8 cellular contexts compared by ENCODE assay signal in the genomic region with DNA sequence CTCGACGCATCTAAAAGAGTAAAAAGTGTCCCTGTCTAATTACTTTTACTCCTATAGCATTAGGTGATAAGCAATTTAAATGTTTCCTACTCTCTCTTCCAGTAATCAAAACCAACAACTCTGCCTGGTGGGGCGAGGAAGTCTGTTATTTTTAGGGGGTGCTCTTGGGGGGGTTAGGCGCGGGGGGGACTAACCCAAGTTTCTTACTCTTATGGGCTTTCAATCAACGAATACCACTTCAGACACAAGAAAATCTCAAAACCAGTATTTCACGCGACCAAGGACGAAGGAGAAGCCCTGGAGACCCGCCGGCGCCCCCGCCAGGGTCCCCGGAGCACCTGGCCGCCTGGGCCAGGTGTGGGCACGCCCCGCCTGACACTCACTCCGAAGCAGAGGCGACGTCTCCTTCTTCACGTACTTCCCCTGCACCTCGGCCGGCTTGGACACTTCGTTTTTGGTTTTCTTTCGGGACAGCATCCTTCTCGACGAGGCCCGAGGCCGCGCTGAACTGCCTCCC. TPM values are rescaled to one million over a fixed set of nuclear protein-coding genes. Genes with fewer than 3 reads are reported as not detected.
DNase-seq lines count a peak whose midpoint lies in the region; ATAC-seq lines count a peak whose summit lies in the region.

No MANE protein-coding gene starts in this region.

- peak overlapping the region; percentile 90 for H3K9ac ChIP-seq in BLaER1
- H3K9ac ChIP-seq in duodenal mucosa (ENCODE audit: low read depth in 1 of 2, low read length in 2 of 2), result peak overlapping the region; percentile 77 to 82
- peak overlapping the region; percentile 68 for H3K9ac ChIP-seq in muscle layer of colon (ENCODE audit: low read length)

- H4K20me1 ChIP-seq in BLaER1, result 0 out of 2 replicates have a peak, but pooled peaks cover 14% of the 10 kb centered on the region

- ATAC-seq in GM18867 (IDR thresholded peaks at IDR 0.05; ENCODE audit: unreplicated experiment) (peak; percentile 46), HG03066 (IDR thresholded peaks at IDR 0.05; ENCODE audit: low read depth, unreplicated experiment) (peak; percentile 45)

- peak overlapping the region; percentile 95 for H3K4me3 ChIP-seq in BLaER1
- peak overlapping the region; percentile 80 to 90 for H3K4me3 ChIP-seq in duodenal mucosa (ENCODE audit: low read depth in 1 of 2, low read length in 2 of 2)
- peak overlapping the region; percentile 78 to 85 for H3K4me3 ChIP-seq in muscle layer of colon (ENCODE audit: low read depth in 1 of 2, low read length in 2 of 2)

- DNase-seq in SK-N-DZ (ENCODE audit: low spot score) (peak; percentile 9), cortex of kidney (lab: John Stamatoyannopoulos, UW) (no peak), AG08395 (ENCODE audit: low spot score) (no peak)

- peaks cover 10% of the 10 kb centered on the region; the same call in 1 of the 2 replicates for H3K36me3 ChIP-seq in BLaER1
- H3K36me3 ChIP-seq in duodenal mucosa (ENCODE audit: control insufficient read depth in 1 of 2, insufficient read depth in 2 of 2, low read length in 2 of 2), result peaks cover 0 to 4% of the 10 kb centered on the region in 2 donors
- no peaks in the 10 kb centered on the region for H3K36me3 ChIP-seq in muscle layer of colon (ENCODE audit: insufficient read depth, low read length)

- H3K27me3 ChIP-seq in BLaER1 (no peaks in the 10 kb centered on the region), duodenal mucosa (ENCODE audit: control insufficient read depth in 1 of 2, insufficient read depth in 2 of 2, low read length in 2 of 2) (no peaks in the 10 kb centered on the region), muscle layer of colon (ENCODE audit: control insufficient read depth in 1 of 2, insufficient read depth in 2 of 2, low read length in 2 of 2) (no peaks in the 10 kb centered on the region)

- peaks cover 25% of the 10 kb centered on the region for H3K4me1 ChIP-seq in BLaER1
- H3K4me1 ChIP-seq in duodenal mucosa (ENCODE audit: control insufficient read depth in 1 of 2, insufficient read depth in 2 of 2, low read length in 2 of 2), result peaks cover 5 to 8% of the 10 kb centered on the region in 2 donors
- no peaks in the 10 kb centered on the region for H3K4me1 ChIP-seq in muscle layer of colon (ENCODE audit: insufficient read depth, low read length)

- H3K9me3 ChIP-seq in BLaER1, result no peaks in the 10 kb centered on the region
- H3K9me3 ChIP-seq in duodenal mucosa (ENCODE audit: control insufficient read depth in 1 of 2, low read length in 2 of 2), result no peaks in the 10 kb centered on the region
- no peaks in the 10 kb centered on the region for H3K9me3 ChIP-seq in muscle layer of colon (ENCODE audit: low read length)

- H3K4me2 ChIP-seq in BLaER1, result peak overlapping the region; percentile 95

- H3K27ac ChIP-seq in BLaER1, result peak overlapping the region; percentile 90
- H3K27ac ChIP-seq in duodenal mucosa (ENCODE audit: low read depth, low read length), result peak overlapping the region; percentile 89
- peak overlapping the region; percentile 96 for H3K27ac ChIP-seq in muscle layer of colon (ENCODE audit: low read depth, low read length)

RNA-seq across cellular contexts. Expression of gene SAV1, which starts 0.6 kb away (rescaled TPM):
- 12.1 and 15.3 TPM in 2 replicates for polyA plus RNA-seq in SK-N-DZ (2014; cell fraction: cytosol; rRNA removed)
- polyA plus RNA-seq in SK-N-DZ (2014; cell fraction: nucleus; rRNA removed), result 3.4 and 5.8 TPM in 2 replicates
